In genomic region chr18:22282311-22283235, GRCh38 we compare ENCODE assay signal across 8 cellular contexts.
DNase-seq lines count a peak whose midpoint lies in the region; ATAC-seq and TF ChIP-seq lines count a peak whose summit lies in the region.

No MANE protein-coding gene starts in this region.

- H3K79me2 ChIP-seq in Loucy (ENCODE audit: insufficient read depth, low read length), result no peaks in the 10 kb centered on the region

- no peaks in the 10 kb centered on the region for H3F3A ChIP-seq in Loucy (ENCODE audit: low read depth)

- H3K4me1 ChIP-seq in Loucy (ENCODE audit: insufficient read depth, low read length, poor library complexity, severe bottlenecking), result peaks cover 7% of the 10 kb centered on the region
- H3K4me1 ChIP-seq in adipocyte (ENCODE audit: control insufficient read depth, insufficient read depth, low read length), result peaks cover 18% of the 10 kb centered on the region
- peaks cover 9 to 16% of the 10 kb centered on the region in 2 donors for H3K4me1 ChIP-seq in left lung

- no peaks in the 10 kb centered on the region for H4K20me1 ChIP-seq in Loucy (ENCODE audit: insufficient read depth, low read length, poor library complexity, severe bottlenecking)

- no peak overlapping the region for H3K27ac Mint-ChIP-seq in activated CD4-positive, alpha-beta T cell treated with anti-CD3 and anti-CD28 coated beads, Interleukin-2, amount 10 ng/mL, durations not matched to agents 7 days and 5 days

- POLR2A ChIA-PET in activated CD4-positive, alpha-beta T cell treated with anti-CD3 and anti-CD28 coated beads, Interleukin-2, amount 10 ng/mL, durations not matched to agents 7 days and 5 days (lab: Charles Lee), result no interaction called here

- H3K36me3 Mint-ChIP-seq in activated CD4-positive, alpha-beta T cell treated with anti-CD3 and anti-CD28 coated beads, Interleukin-2, amount 10 ng/mL, durations not matched to agents 7 days and 5 days (ENCODE audit: low read depth), result no peaks in the 10 kb centered on the region

- peak overlapping the region; percentile 46 to 71 for H3K27ac ChIP-seq in left lung

- peaks cover 2% of the 10 kb centered on the region for H3K27me3 Mint-ChIP-seq in activated CD4-positive, alpha-beta T cell treated with anti-CD3 and anti-CD28 coated beads, Interleukin-2, amount 10 ng/mL, durations not matched to agents 7 days and 5 days

- TF ChIP-seq CTCF in Loucy (conservative IDR thresholded peaks at IDR 0.05; ENCODE audit: low read length), result no peak
- TF ChIP-seq CTCF in left lung (IDR thresholded peaks at IDR 0.05), result no peak

- H3K27me3 ChIP-seq in Loucy (ENCODE audit: insufficient read depth, low read length, poor library complexity, severe bottlenecking), result no peaks in the 10 kb centered on the region
- H3K27me3 ChIP-seq in adipocyte (replicated peaks; ENCODE audit: control insufficient read depth, insufficient read depth, low read length), result no peaks in the 10 kb centered on the region
- no peaks in the 10 kb centered on the region for H3K27me3 ChIP-seq in left lung

- ATAC-seq in left lung (peak; percentile 56), HG03097 (IDR thresholded peaks at IDR 0.05; ENCODE audit: low FRiP score, unreplicated experiment) (no peak)

- H3K9me3 ChIP-seq in Loucy (ENCODE audit: insufficient read depth, low read depth, low read length) (no peaks in the 10 kb centered on the region), adipocyte (ENCODE audit: control insufficient read depth, low read length) (no peaks in the 10 kb centered on the region), left lung (no peaks in the 10 kb centered on the region)

- H3K36me3 ChIP-seq in Loucy (ENCODE audit: insufficient read depth, low read length) (no peaks in the 10 kb centered on the region), adipocyte (ENCODE audit: control insufficient read depth, insufficient read depth, low read length, severe bottlenecking) (no peaks in the 10 kb centered on the region), left lung (no peaks in the 10 kb centered on the region)

- intact Hi-C loops in left lung (cut with DNase I), result no loop called here

- H3K9me3 Mint-ChIP-seq in activated CD4-positive, alpha-beta T cell treated with anti-CD3 and anti-CD28 coated beads, Interleukin-2, amount 10 ng/mL, durations not matched to agents 7 days and 5 days, result no peaks in the 10 kb centered on the region

- no peak overlapping the region for H3K4me3 Mint-ChIP-seq in activated CD4-positive, alpha-beta T cell treated with anti-CD3 and anti-CD28 coated beads, Interleukin-2, amount 10 ng/mL, durations not matched to agents 7 days and 5 days

- H2AFZ ChIP-seq in Loucy (ENCODE audit: low read length), result peak overlapping the region; percentile 42

- no peak overlapping the region for H3K4me2 ChIP-seq in Loucy (ENCODE audit: low read depth, low read length, poor library complexity, severe bottlenecking)

- DNase-seq in AG20443 (ENCODE audit: low spot score) (peak; percentile 27), adipocyte (ENCODE audit: low read depth) (peak; percentile 57), left lung (no peak), cerebellum (ENCODE audit: low spot score) (no peak)
- no peak for DNase-seq in activated CD4-positive, alpha-beta T cell treated with anti-CD3 and anti-CD28 coated beads, Interleukin-2, amount 10 ng/mL, durations not matched to agents 7 days and 5 days
- DNase-seq in stimulated activated naive CD4-positive, alpha-beta T cell treated with Interleukin-2 at 50 U/mL for 16 hours (lab: John Stamatoyannopoulos, UW), result no peak

- no peaks in the 10 kb centered on the region for H3K9me2 ChIP-seq in Loucy (replicated peaks; ENCODE audit: low read depth, low read length)

- H3K4me3 ChIP-seq in Loucy (ENCODE audit: low read length, poor library complexity, severe bottlenecking), result no peak overlapping the region
- no peak overlapping the region for H3K4me3 ChIP-seq in adipocyte (ENCODE audit: low read length)
- H3K4me3 ChIP-seq in left lung, result no peak overlapping the region

- H3K9ac ChIP-seq in Loucy (ENCODE audit: low read depth, low read length, poor library complexity, severe bottlenecking) (no peak overlapping the region), adipocyte (ENCODE audit: low read length) (no peak overlapping the region)

- CTCF ChIA-PET in activated CD4-positive, alpha-beta T cell treated with anti-CD3 and anti-CD28 coated beads, Interleukin-2, amount 10 ng/mL, durations not matched to agents 7 days and 5 days (lab: Charles Lee), result no interaction called here

- H3K4me1 Mint-ChIP-seq in activated CD4-positive, alpha-beta T cell treated with anti-CD3 and anti-CD28 coated beads, Interleukin-2, amount 10 ng/mL, durations not matched to agents 7 days and 5 days, result no peaks in the 10 kb centered on the region

Comparison
In these comparisons a context has a peak if more than half of its experiments do, and no peak if none do; other contexts are left out.
1. DNase-seq: peak in AG20443 (single experiment) and adipocyte (single experiment); none in left lung (0 of 2), cerebellum (single experiment), activated CD4-positive, alpha-beta T cell treated with anti-CD3 and anti-CD28 coated beads, Interleukin-2, amount 10 ng/mL, durations not matched to agents 7 days and 5 days (single experiment) and stimulated activated naive CD4-positive, alpha-beta T cell treated with Interleukin-2 at 50 U/mL for 16 hours (single experiment).